9 cellular contexts compared by ENCODE assay signal in the genomic region with DNA sequence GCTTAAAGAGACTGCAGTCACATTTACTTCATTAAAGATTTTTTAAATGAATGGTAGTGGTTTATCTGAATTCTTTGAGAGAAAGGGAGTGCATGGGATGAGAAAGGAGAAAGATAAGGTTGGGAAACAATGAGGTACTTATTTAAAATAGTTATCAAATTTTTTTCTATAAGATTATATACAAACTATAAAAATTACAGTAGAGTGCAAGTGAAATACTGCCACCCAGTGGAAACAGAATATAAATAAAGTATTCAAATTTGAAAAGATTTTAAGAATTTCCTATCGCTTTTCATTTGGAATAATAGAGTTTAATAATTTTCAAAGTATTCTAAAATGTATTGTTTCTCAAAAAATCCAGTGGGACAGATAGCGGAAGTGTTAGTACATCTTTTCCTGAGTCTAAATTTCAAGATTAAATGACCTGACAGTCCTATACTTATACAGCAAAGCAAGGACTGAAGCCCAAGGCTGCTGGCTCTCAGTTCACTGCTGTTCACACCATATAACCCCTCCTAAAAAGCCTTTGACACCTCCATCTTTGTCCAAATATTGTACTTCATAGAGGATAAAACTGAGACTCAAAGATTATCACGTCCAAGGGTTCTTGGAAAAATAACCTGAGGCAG. TPM values are rescaled to one million over a fixed set of nuclear protein-coding genes. Genes with fewer than 3 reads are reported as not detected.
DNase-seq lines count a peak whose midpoint lies in the region; ATAC-seq and TF ChIP-seq lines count a peak whose summit lies in the region.
"Had no signal": no experiment of that assay in that cellular context is flagged by ENCODE, and none has a peak within 500 bp of the region (broad histone marks: within the 10 kb centered on the region; RNA-seq: fewer than 3 reads in every experiment).

No MANE protein-coding gene starts in this region.

- H3K27me3 ChIP-seq in Panc1 (ENCODE audit: control insufficient read depth, insufficient read depth, low read length), result no peaks in the 10 kb centered on the region

- POLR2A ChIA-PET in GM10248 (lab: Yijun Ruan, JAX), result no interaction called here
- POLR2A ChIA-PET in Panc1 (lab: Charles Lee), result no interaction called here

- intact Hi-C loops in Panc1 (cut with micrococcal nuclease; ENCODE audit: unreplicated experiment), result loop anchor here (10.0 kb wide), 1 partner anchor 1119 kb away; no protein-coding TSS in a partner anchor

- H3K36me3 ChIP-seq in Panc1 (ENCODE audit: control insufficient read depth, insufficient read depth, low read length), result no peaks in the 10 kb centered on the region

- no peak for ATAC-seq in Panc1
- no peak for ATAC-seq in GM21381 (IDR thresholded peaks at IDR 0.05; ENCODE audit: unreplicated experiment)
- ATAC-seq in HG03571 (IDR thresholded peaks at IDR 0.05; ENCODE audit: unreplicated experiment), result no peak
- ATAC-seq in GM18861 (IDR thresholded peaks at IDR 0.05; ENCODE audit: unreplicated experiment), result no peak

- H3K4me3 ChIP-seq in Panc1 (ENCODE audit: low read depth in 2 of 2, low read length in 2 of 2) (no peak overlapping the region), fibroblast of villous mesenchyme (ENCODE audit: low read depth, low read length) (no peak overlapping the region)
- H3K4me3 ChIP-seq: lung had no signal

- no TSS peak for BruUV-seq in Panc1 (replicated peaks; lab: Mats Ljungman, UMichigan)

- in situ Hi-C loops in Panc1 (cut with HindIII; ENCODE audit: low pct_unique_long_range_greater_than_20kb, low sequenced_read_pairs), result no loop called here

- H3K27ac ChIP-seq in 22Rv1, result no peak overlapping the region
- no peak overlapping the region for H3K27ac ChIP-seq in Panc1 (ENCODE audit: low read length)

- no peaks in the 10 kb centered on the region for H3K4me1 ChIP-seq in Panc1 (ENCODE audit: control insufficient read depth, insufficient read depth, low read length)

- DNase-seq in GM10248 (ENCODE audit: extremely low spot score), result no peak
- no peak for DNase-seq in Panc1 (ENCODE audit: low read depth, low spot score)
- peak; percentile 31 for DNase-seq in fibroblast of villous mesenchyme (ENCODE audit: low read depth)
- no peak for DNase-seq in HuH-7.5 (ENCODE audit: low spot score)

- peak; percentile 88 for TF ChIP-seq CTCF in 22Rv1 (IDR thresholded peaks at IDR 0.05)
- TF ChIP-seq CTCF in GM10248 (IDR thresholded peaks at IDR 0.05; ENCODE audit: control extremely low read depth, extremely low read depth, low read depth, missing control alignments), result peak; percentile 12
- peak; percentile 56; the same call in 1 of the 2 replicates for TF ChIP-seq CTCF in Panc1 (IDR thresholded peaks at IDR 0.05)
- peak; percentile 43 for TF ChIP-seq CTCF in fibroblast of villous mesenchyme (IDR thresholded peaks at IDR 0.05; ENCODE audit: insufficient read depth, low read depth, low read length)

- CTCF ChIA-PET in GM10248 (lab: Yijun Ruan, JAX) (interaction anchor here (0.7 to 1.5 kb wide), 6 partner anchors 10 to 71 kb away, joined by 3 to 5 read pairs (median 3); no protein-coding TSS in a partner anchor), Panc1 (lab: Charles Lee) (interaction anchor here (0.6 to 1.5 kb wide), 3 partner anchors 31 to 790 kb away, joined by 3 to 20 read pairs (median 5); a partner anchor contains a TSS)

- no peaks in the 10 kb centered on the region for H3K9me3 ChIP-seq in Panc1 (ENCODE audit: control insufficient read depth, insufficient read depth, low read depth, low read length)

RNA-seq across cellular contexts. Expression of a gene that starts 31.1 kb away (rescaled TPM):
- total RNA-seq in Panc1 (2021; ENCODE audit: unreplicated experiment), result 5.7 TPM
- 3.5 TPM for polyA plus RNA-seq in Panc1 (2012; ENCODE audit: insufficient read length)
- total RNA-seq in fibroblast of villous mesenchyme, result 7.7 and 7.8 TPM in 2 replicates

Comparison
In these comparisons a context has a peak if more than half of its experiments do, and no peak if none do; other contexts are left out.
1. CTCF ChIP-seq: peak in every context shown above with its lines; median percentile 88 in 22Rv1; 56 in Panc1; 43 in fibroblast of villous mesenchyme; 12 in GM10248.